8 cellular contexts compared by ENCODE assay signal in genomic region chr16:84117482-84117843, GRCh38. TPM values are rescaled to one million over a fixed set of nuclear protein-coding genes. Genes with fewer than 3 reads are reported as not detected.
A peak's percentile ranks its signal among the peaks of the same experiment; 100 is the strongest.
DNase-seq lines count a peak whose midpoint lies in the region; ATAC-seq and TF ChIP-seq lines count a peak whose summit lies in the region.

No MANE protein-coding gene starts in this region.

- TF ChIP-seq POLR2A in esophagus squamous epithelium (IDR thresholded peaks at IDR 0.05) = no peak

- peak overlapping the region; percentile 57 for H3K4me2 ChIP-seq in KMS-11

- no peaks in the 10 kb centered on the region for H3K9me3 Mint-ChIP-seq in natural killer cell treated with Interleukin-12 subunit alpha and Interleukin-12 subunit beta and Interleukin-15 and Interleukin-18, amount 100 ng/mL, for 72 hours

- no peaks in the 10 kb centered on the region for H3K9me3 ChIP-seq in esophagus squamous epithelium

- peak overlapping the region; percentile 91 for H2AFZ ChIP-seq in KMS-11 (ENCODE audit: low read depth)

- H3K4me3 ChIP-seq in KMS-11 (IDR thresholded peaks at IDR 0.05; ENCODE audit: insufficient read depth, low read depth, low read length) (peak overlapping the region; percentile 29), esophagus squamous epithelium (peak overlapping the region; percentile 66 to 99 (median 93)), urinary bladder (ENCODE audit: low read depth, low read length) (peak overlapping the region; percentile 76)

- peak overlapping the region; percentile 68 to 89 for H3K27ac Mint-ChIP-seq in natural killer cell treated with Interleukin-12 subunit alpha and Interleukin-12 subunit beta and Interleukin-15 and Interleukin-18, amount 100 ng/mL, for 72 hours

- H3K27me3 ChIP-seq in KMS-11 (ENCODE audit: insufficient read depth, low read depth) = no peaks in the 10 kb centered on the region
- H3K27me3 ChIP-seq in esophagus squamous epithelium = no peaks in the 10 kb centered on the region

- TF ChIP-seq CTCF in KMS-11 (conservative IDR thresholded peaks at IDR 0.05; ENCODE audit: low read depth, low read length) (no peak), esophagus squamous epithelium (IDR thresholded peaks at IDR 0.05) (no peak)

- H3K36me3 ChIP-seq in KMS-11 (ENCODE audit: insufficient read depth) (no peaks in the 10 kb centered on the region), esophagus squamous epithelium (peaks cover 0 to 6% (median 0%) of the 10 kb centered on the region in 3 donors), urinary bladder (ENCODE audit: insufficient read depth) (no peaks in the 10 kb centered on the region)

- H3K4me3 Mint-ChIP-seq in natural killer cell treated with Interleukin-12 subunit alpha and Interleukin-12 subunit beta and Interleukin-15 and Interleukin-18, amount 100 ng/mL, for 72 hours = peak overlapping the region; percentile 95

- H3K4me1 ChIP-seq in KMS-11 (ENCODE audit: low read depth, poor library complexity, severe bottlenecking) (peaks cover 38% of the 10 kb centered on the region), esophagus squamous epithelium (peaks cover 11 to 51% (median 20%) of the 10 kb centered on the region in 3 donors), urinary bladder (ENCODE audit: insufficient read depth) (no peaks in the 10 kb centered on the region)

- peaks cover 38% of the 10 kb centered on the region for H3K79me2 ChIP-seq in KMS-11 (ENCODE audit: insufficient read depth, low read depth)

- ATAC-seq in natural killer cell treated with Interleukin-12 subunit alpha and Interleukin-12 subunit beta and Interleukin-15 and Interleukin-18, amount 100 ng/mL, for 72 hours = no peak

- 8 to 10% methylated on average over 13 of the region's 13 CpGs for WGBS in esophagus squamous epithelium, 2 donors
- 6% methylated on average over 13 of the region's 13 CpGs for WGBS in urinary bladder

- H3K27ac ChIP-seq in KMS-11 (peak overlapping the region; percentile 67), esophagus squamous epithelium (peak overlapping the region; percentile 90 to 99 (median 95)), urinary bladder (ENCODE audit: low read depth) (no peak overlapping the region)

- intact Hi-C loops in esophagus squamous epithelium (cut with DNase I) = no loop called here

- peak overlapping the region; percentile 85 for H3K9ac ChIP-seq in KMS-11

- H4K20me1 ChIP-seq in KMS-11 (ENCODE audit: insufficient read depth) = no peaks in the 10 kb centered on the region

- H3K27me3 Mint-ChIP-seq in natural killer cell treated with Interleukin-12 subunit alpha and Interleukin-12 subunit beta and Interleukin-15 and Interleukin-18, amount 100 ng/mL, for 72 hours = no peaks in the 10 kb centered on the region

- H3K36me3 Mint-ChIP-seq in natural killer cell treated with Interleukin-12 subunit alpha and Interleukin-12 subunit beta and Interleukin-15 and Interleukin-18, amount 100 ng/mL, for 72 hours = no peaks in the 10 kb centered on the region

- DNase-seq in DMS153 treated with DMSO at 0.1 percent for 48 hours (lab: John Stamatoyannopoulos, UW; ENCODE audit: unreplicated experiment) = peak; percentile 8
- no peak for DNase-seq in DMS153 (lab: John Stamatoyannopoulos, UW)
- peak; percentile 50 to 55 for DNase-seq in activated CD4-positive, alpha-beta T cell treated with anti-CD3 and anti-CD28 coated beads, Interleukin-2, amount 50 U/mL, for 48 hours
- DNase-seq in esophagus squamous epithelium (lab: John Stamatoyannopoulos, UW) = no peak
- no peak for DNase-seq in natural killer cell treated with Interleukin-12 subunit alpha and Interleukin-12 subunit beta and Interleukin-15 and Interleukin-18, amount 100 ng/mL, for 72 hours (ENCODE audit: low spot score)
- DNase-seq in kidney glomerular epithelial cell (lab: John Stamatoyannopoulos, UW) = no peak

- peaks cover 11 to 17% of the 10 kb centered on the region in 2 donors for H3K4me1 Mint-ChIP-seq in natural killer cell treated with Interleukin-12 subunit alpha and Interleukin-12 subunit beta and Interleukin-15 and Interleukin-18, amount 100 ng/mL, for 72 hours (ENCODE audit: low read depth in 2 of 2)

RNA-seq across cellular contexts. Expression of gene MBTPS1, which starts 0.7 kb away (rescaled TPM):
- 10 to 100 TPM; 36.3 to 77.6 (median 53.0) TPM for total RNA-seq in esophagus squamous epithelium
- 10 to 100 TPM; 65.4 to 83.4 TPM for total RNA-seq in natural killer cell treated with Interleukin-12 subunit alpha and Interleukin-12 subunit beta and Interleukin-15 and Interleukin-18, amount 100 ng/mL, for 72 hours
- 81.3 TPM for total RNA-seq in urinary bladder
- polyA plus RNA-seq in urinary bladder = 67.8 TPM

RNA-seq across cellular contexts. Expression of gene HSDL1, which starts 27.5 kb away (rescaled TPM):
- total RNA-seq in esophagus squamous epithelium = 1 to 10 TPM; 5.0 to 9.7 (median 8.6) TPM
- total RNA-seq in natural killer cell treated with Interleukin-12 subunit alpha and Interleukin-12 subunit beta and Interleukin-15 and Interleukin-18, amount 100 ng/mL, for 72 hours = 10 to 100 TPM in 1 of 2 donors, 1 to 10 TPM in 1; 7.3 to 21.0 TPM
- total RNA-seq in urinary bladder = 32.7 TPM
- polyA plus RNA-seq in urinary bladder = 12.9 TPM

RNA-seq across cellular contexts. Expression of gene DNAAF1, which starts 27.6 kb away (rescaled TPM):
- under 1 TPM in 1 of 4 donors, not detected in 3; under 0.01 TPM for total RNA-seq in esophagus squamous epithelium
- not detected for total RNA-seq in natural killer cell treated with Interleukin-12 subunit alpha and Interleukin-12 subunit beta and Interleukin-15 and Interleukin-18, amount 100 ng/mL, for 72 hours
- total RNA-seq in urinary bladder = not detected
- polyA plus RNA-seq in urinary bladder = 0.85 TPM

Comparison
In these comparisons a context has a peak if more than half of its experiments do, and no peak if none do; other contexts are left out.
1. DNase-seq: peak in DMS153 treated with DMSO at 0.1 percent for 48 hours (single experiment) and activated CD4-positive, alpha-beta T cell treated with anti-CD3 and anti-CD28 coated beads, Interleukin-2, amount 50 U/mL, for 48 hours (2 of 2); none in DMS153 (single experiment), esophagus squamous epithelium (single experiment), natural killer cell treated with Interleukin-12 subunit alpha and Interleukin-12 subunit beta and Interleukin-15 and Interleukin-18, amount 100 ng/mL, for 72 hours (single experiment) and kidney glomerular epithelial cell (single experiment).
2. H3K4me3 ChIP-seq: peak in every context shown above with its lines; median percentile 93 in esophagus squamous epithelium; 76 in urinary bladder; 29 in KMS-11.